22 cellular contexts compared by ENCODE assay signal in genomic region chr18:2480536-2480935, GRCh38.
"Had no signal": no experiment of that assay in that cellular context is flagged by ENCODE, and none has a peak within 500 bp of the region (broad histone marks: within the 10 kb centered on the region; RNA-seq: fewer than 3 reads in every experiment).

No MANE protein-coding gene starts in this region.

- H3K27me3 ChIP-seq: dorsolateral prefrontal cortex, upper lobe of right lung had no signal

- H3K4me1 ChIP-seq: parathyroid adenoma, upper lobe of right lung had no signal

- H3K9me3 ChIP-seq: neutrophil, upper lobe of right lung had no signal

- H3K27ac ChIP-seq: dorsolateral prefrontal cortex, epithelial cell of prostate, neutrophil, parathyroid adenoma, upper lobe of right lung had no signal

- H3K4me3 Mint-ChIP-seq: activated B cell treated with CpG ODN at 0.5 μM for 24 hours; activated CD4-positive, alpha-beta memory T cell treated with anti-CD3 and anti-CD28 coated beads for 36 hours; activated naive CD8-positive, alpha-beta T cell treated with anti-CD3 and anti-CD28 coated beads, Interleukin-2, amount 10 ng/mL, durations not matched to agents 7 days and 5 days; mesothelial cell of epicardium; natural killer cell treated with Interleukin-12 subunit alpha and Interleukin-12 subunit beta and Interleukin-15 and Interleukin-18, amount 100 ng/mL, for 72 hours; T-cell had no signal

- H3K27ac Mint-ChIP-seq: activated B cell treated with CpG ODN at 0.5 μM for 24 hours; activated CD4-positive, alpha-beta memory T cell treated with anti-CD3 and anti-CD28 coated beads for 36 hours; activated naive CD8-positive, alpha-beta T cell treated with anti-CD3 and anti-CD28 coated beads, Interleukin-2, amount 10 ng/mL, durations not matched to agents 7 days and 5 days; activated T-helper 2 cell treated with anti-CD3 and anti-CD28 coated beads, Interferon-gamma antibody, Interleukin-2, Interleukin-4, amounts not matched to agents 10 μg/mL and 5 μg/mL and 100 μg/mL, durations not matched to agents 14 hours and 24 hours and 36 hours; mesothelial cell of epicardium; natural killer cell treated with Interleukin-12 subunit alpha and Interleukin-12 subunit beta and Interleukin-15 and Interleukin-18, amount 100 ng/mL, for 72 hours; T-cell had no signal

- H3K36me3 Mint-ChIP-seq: activated CD4-positive, alpha-beta memory T cell treated with anti-CD3 and anti-CD28 coated beads for 36 hours; activated naive CD8-positive, alpha-beta T cell treated with anti-CD3 and anti-CD28 coated beads, Interleukin-2, amount 10 ng/mL, durations not matched to agents 7 days and 5 days; mesothelial cell of epicardium; natural killer cell treated with Interleukin-12 subunit alpha and Interleukin-12 subunit beta and Interleukin-15 and Interleukin-18, amount 100 ng/mL, for 72 hours; T-cell had no signal

- H3K9me3 Mint-ChIP-seq: activated B cell treated with CpG ODN at 0.5 μM for 24 hours; activated CD4-positive, alpha-beta memory T cell treated with anti-CD3 and anti-CD28 coated beads for 36 hours; activated naive CD8-positive, alpha-beta T cell treated with anti-CD3 and anti-CD28 coated beads, Interleukin-2, amount 10 ng/mL, durations not matched to agents 7 days and 5 days; activated T-helper 2 cell treated with anti-CD3 and anti-CD28 coated beads, Interferon-gamma antibody, Interleukin-2, Interleukin-4, amounts not matched to agents 10 μg/mL and 5 μg/mL and 100 μg/mL, durations not matched to agents 14 hours and 24 hours and 36 hours; natural killer cell treated with Interleukin-12 subunit alpha and Interleukin-12 subunit beta and Interleukin-15 and Interleukin-18, amount 100 ng/mL, for 72 hours; T-cell had no signal

- H3K4me1 Mint-ChIP-seq: activated B cell treated with CpG ODN at 0.5 μM for 24 hours; activated naive CD8-positive, alpha-beta T cell treated with anti-CD3 and anti-CD28 coated beads, Interleukin-2, amount 10 ng/mL, durations not matched to agents 7 days and 5 days; mesothelial cell of epicardium; T-cell had no signal

- DNase-seq: activated B cell treated with CpG ODN at 0.5 μM for 24 hours; activated CD4-positive, alpha-beta memory T cell treated with anti-CD3 and anti-CD28 coated beads for 36 hours; activated CD4-positive, alpha-beta T cell treated with anti-CD3 and anti-CD28 coated beads for 4 hours; activated naive CD4-positive, alpha-beta T cell treated with Interleukin-2 at 50 U/mL for 16 hours; activated naive CD8-positive, alpha-beta T cell treated with anti-CD3 and anti-CD28 coated beads, Interleukin-2, amount 10 ng/mL, durations not matched to agents 7 days and 5 days; activated T-cell treated with anti-CD3 and anti-CD28 coated beads for 4 hours; anterior cingulate cortex; dorsolateral prefrontal cortex; foreskin melanocyte; glutamatergic neuron; hypothalamus; stimulated activated CD8-positive, alpha-beta memory T cell treated with anti-CD3 and anti-CD28 coated beads, Interleukin-4, amount 100 ng/mL, for 48 hours; stimulated activated naive CD4-positive, alpha-beta T cell; T-cell; upper lobe of right lung had no signal

- H3K4me3 ChIP-seq: dorsolateral prefrontal cortex, lung, upper lobe of right lung had no signal

- H3K36me3 ChIP-seq: neutrophil, upper lobe of right lung had no signal

- ATAC-seq: natural killer cell treated with Interleukin-12 subunit alpha and Interleukin-12 subunit beta and Interleukin-15 and Interleukin-18, amount 100 ng/mL, for 72 hours; T-cell; upper lobe of right lung had no signal
